Comparison of ENCODE assay signal across 20 cellular contexts in the genomic region with DNA sequence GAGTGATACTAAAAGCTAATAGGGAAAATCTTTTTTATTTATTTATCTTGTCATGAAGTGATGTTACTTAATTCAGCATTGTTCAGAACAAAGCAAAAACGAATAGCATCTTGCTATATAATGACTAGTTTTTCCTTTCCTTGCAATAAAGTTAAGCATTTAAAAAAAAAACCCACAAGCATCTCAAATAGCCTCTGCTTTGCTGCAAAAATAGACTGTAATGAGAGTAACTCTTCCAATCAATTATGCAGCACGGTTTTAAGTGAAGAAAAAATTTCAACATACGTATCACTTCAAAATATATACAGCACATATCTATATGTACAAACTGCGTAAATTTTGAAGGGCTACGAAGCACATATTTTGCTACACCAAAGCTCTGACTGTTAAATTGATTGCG.
DNase-seq lines count a peak whose midpoint lies in the region; ATAC-seq, FAIRE-seq and TF ChIP-seq lines count a peak whose summit lies in the region.
"Had no signal": no experiment of that assay in that cellular context is flagged by ENCODE, and none has a peak within 500 bp of the region (broad histone marks: within the 10 kb centered on the region; RNA-seq: fewer than 3 reads in every experiment).

No MANE protein-coding gene starts in this region.

- H3K9me3 ChIP-seq in HepG2 (ENCODE audit: low read length) (no peaks in the 10 kb centered on the region), right lobe of liver (no peaks in the 10 kb centered on the region), HCT116 (ENCODE audit: control insufficient read depth in 1 of 2, insufficient read depth in 1 of 2, low read depth in 1 of 2, low read length in 2 of 2) (no peaks in the 10 kb centered on the region)
- H3K9me3 ChIP-seq: BLaER1 treated with 17β-estradiol and CSF1 and Interleukin-3, amounts not matched to agents 10 nM and 100 nM had no signal

- POLR2A ChIA-PET in HepG2 (lab: Yijun Ruan, JAX), result no interaction called here
- POLR2A ChIA-PET in HCT116 (lab: Charles Lee), result no interaction called here

- H2AFZ ChIP-seq in HepG2 (ENCODE audit: low read length) (no peak overlapping the region), HCT116 (ENCODE audit: low read depth, low read length, poor library complexity, severe bottlenecking) (peak overlapping the region; percentile 18)
- H2AFZ ChIP-seq: GM23338 had no signal

- no peak for DNase-seq in HepG2 (ENCODE audit: low spot score)
- no peak for DNase-seq in right lobe of liver
- no peak for DNase-seq in HCT116 (ENCODE audit: low read depth, low spot score)
- DNase-seq in NCI-H2171 (lab: John Stamatoyannopoulos, UW), result no peak
- no peak for DNase-seq in stimulated activated naive CD4-positive, alpha-beta T cell (lab: John Stamatoyannopoulos, UW)
- DNase-seq in RCC 7860 (ENCODE audit: low spot score), result no peak
- DNase-seq: AML-193; CD4-positive, alpha-beta T cell; DMS153; DMS79 treated with DMSO at 0.1 percent for 48 hours; GDM1; H7; Karpas-422 had no signal

- H3K9ac ChIP-seq in HepG2 (ENCODE audit: insufficient read depth, low read depth, low read length) (no peak overlapping the region), HCT116 (ENCODE audit: low read length) (no peak overlapping the region)
- H3K9ac ChIP-seq: BLaER1 treated with 17β-estradiol and CSF1 and Interleukin-3, amounts not matched to agents 10 nM and 100 nM had no signal

- H3K4me1 ChIP-seq in HepG2 (ENCODE audit: insufficient read depth, low read length) (peaks cover 20% of the 10 kb centered on the region), right lobe of liver (no peaks in the 10 kb centered on the region), HCT116 (ENCODE audit: control insufficient read depth in 1 of 2, insufficient read depth in 2 of 2, low read length in 2 of 2) (no peaks in the 10 kb centered on the region)

- RAD21 ChIA-PET in HCT116 (lab: Charles Lee; ENCODE audit: low non-redundant PET in 1 of 2, low total read pairs in 2 of 2, uncharacterized antibody in 2 of 2, unreplicated experiment in 2 of 2), result no interaction called here

- H3K4me3 ChIP-seq in HepG2 (replicated peaks in 1 of 3; ENCODE audit: insufficient read depth in 1 of 3, low read depth in 2 of 3, low read length in 3 of 3) (no peak overlapping the region), right lobe of liver (no peak overlapping the region), HCT116 (replicated peaks in 1 of 2; ENCODE audit: low read depth in 1 of 2, low read length in 2 of 2) (no peak overlapping the region)
- H3K4me3 ChIP-seq: BLaER1 treated with 17β-estradiol and CSF1 and Interleukin-3, amounts not matched to agents 10 nM and 100 nM; GM23338; K562 had no signal

- H3K27me3 ChIP-seq in HepG2 (ENCODE audit: control insufficient read depth in 1 of 2, insufficient read depth in 2 of 2, low read length in 2 of 2) (no peaks in the 10 kb centered on the region; a peak in 1 of 5 replicates), right lobe of liver (no peaks in the 10 kb centered on the region), HCT116 (ENCODE audit: insufficient read depth, low read length) (no peaks in the 10 kb centered on the region)
- H3K27me3 ChIP-seq: BLaER1 treated with 17β-estradiol and CSF1 and Interleukin-3, amounts not matched to agents 10 nM and 100 nM had no signal

- no peak overlapping the region for H3K4me3 Mint-ChIP-seq in dendritic cell treated with granulocyte-macrophage colony-stimulating factor and Interleukin-4, amounts not matched to agents 40 ng/mL and 50 ng/mL, for 4 days
- H3K4me3 Mint-ChIP-seq: CD4-positive, alpha-beta T cell; GM23338 had no signal

- no peak for TF ChIP-seq POLR2A in HepG2 (IDR thresholded peaks at IDR 0.05; ENCODE audit: insufficient read depth in 1 of 2, low read depth in 2 of 2, low read length in 2 of 2)
- TF ChIP-seq POLR2A in right lobe of liver (IDR thresholded peaks at IDR 0.05), result no peak
- no peak for TF ChIP-seq POLR2A in HCT116 (IDR thresholded peaks at IDR 0.05; ENCODE audit: borderline replicate concordance, extremely low read depth, insufficient read depth, insufficient read length)

- TF ChIP-seq CTCF in HepG2 (CRISPR knock-in tag; IDR thresholded peaks at IDR 0.05) (no peak), right lobe of liver (IDR thresholded peaks at IDR 0.05) (no peak), HCT116 (IDR thresholded peaks at IDR 0.05 in 2 of 3, conservative IDR thresholded peaks at IDR 0.05 in 1 of 3; ENCODE audit: borderline replicate concordance in 1 of 3, insufficient read depth in 1 of 3, low read depth in 2 of 3, low read length in 2 of 3) (no peak)

- TF ChIP-seq EP300 in HepG2 (IDR thresholded peaks at IDR 0.05; ENCODE audit: low read depth in 2 of 2, low read length in 2 of 2), result no peak
- TF ChIP-seq EP300 in HepG2 (CRISPR knock-in tag; IDR thresholded peaks at IDR 0.05; ENCODE audit: borderline replicate concordance), result no peak

- in situ Hi-C loops in HepG2 (cut with HindIII; ENCODE audit: extremely low pct_ligation_motif_present, low pct_unique_long_range_greater_than_20kb), result no loop called here

- H3K79me2 ChIP-seq in HepG2 (ENCODE audit: insufficient read depth, low read length), result no peaks in the 10 kb centered on the region
- H3K79me2 ChIP-seq in HCT116 (ENCODE audit: insufficient read depth, low read length), result no peaks in the 10 kb centered on the region

- H3K36me3 ChIP-seq in HepG2 (replicated peaks in 1 of 2; ENCODE audit: control insufficient read depth in 1 of 2, insufficient read depth in 2 of 2, low read length in 2 of 2), result no peaks in the 10 kb centered on the region
- no peaks in the 10 kb centered on the region for H3K36me3 ChIP-seq in right lobe of liver
- no peaks in the 10 kb centered on the region for H3K36me3 ChIP-seq in HCT116 (ENCODE audit: control insufficient read depth in 1 of 2, insufficient read depth in 2 of 2, low read length in 2 of 2)
- H3K36me3 ChIP-seq: BLaER1 treated with 17β-estradiol and CSF1 and Interleukin-3, amounts not matched to agents 10 nM and 100 nM had no signal

- H3K27ac Mint-ChIP-seq in dendritic cell treated with granulocyte-macrophage colony-stimulating factor and Interleukin-4, amounts not matched to agents 40 ng/mL and 50 ng/mL, for 4 days, result peak overlapping the region; percentile 63
- H3K27ac Mint-ChIP-seq: CD4-positive, alpha-beta T cell; GM23338 had no signal

- TF ChIP-seq RAD21 in HepG2 (CRISPR knock-in tag; IDR thresholded peaks at IDR 0.05), result no peak
- TF ChIP-seq RAD21 in HCT116 (IDR thresholded peaks at IDR 0.05; ENCODE audit: low read depth), result no peak

- H3K27ac ChIP-seq in HepG2 (ENCODE audit: extremely low read length, insufficient read depth, low read length) (no peak overlapping the region), right lobe of liver (no peak overlapping the region), HCT116 (ENCODE audit: low read depth, low read length) (no peak overlapping the region)
- H3K27ac ChIP-seq: 22Rv1 had no signal

- 64% methylated on average over 6 of the region's 6 CpGs for WGBS in HepG2 (ENCODE audit: low lambda C conversion rate)
- 80% methylated on average over 6 of the region's 6 CpGs for WGBS in right lobe of liver (ENCODE audit: insufficient coverage, low coverage, low lambda C conversion rate, missing lambda C conversion rate)

- BruUV-seq in HepG2 (replicated peaks; lab: Mats Ljungman, UMichigan), result no TSS peak
- no TSS peak for BruUV-seq in HCT116 (replicated peaks; lab: Mats Ljungman, UMichigan)

- ATAC-seq in HepG2 (no peak; the same call in 2 of the 3 replicates), right lobe of liver (no peak), HCT116 (no peak), HG03439 (IDR thresholded peaks at IDR 0.05; ENCODE audit: unreplicated experiment) (no peak)
- ATAC-seq: GM23338, K562 had no signal

- no peaks in the 10 kb centered on the region for H3K9me2 ChIP-seq in HCT116 (ENCODE audit: insufficient read depth)

- no peaks in the 10 kb centered on the region for H4K20me1 ChIP-seq in HepG2 (ENCODE audit: insufficient read depth, low read length)
- no peaks in the 10 kb centered on the region for H4K20me1 ChIP-seq in HCT116 (ENCODE audit: insufficient read depth)
- H4K20me1 ChIP-seq: BLaER1 treated with 17β-estradiol and CSF1 and Interleukin-3, amounts not matched to agents 10 nM and 100 nM had no signal

- H3K36me3 Mint-ChIP-seq in dendritic cell treated with granulocyte-macrophage colony-stimulating factor and Interleukin-4, amounts not matched to agents 40 ng/mL and 50 ng/mL, for 4 days (ENCODE audit: low read depth), result no peaks in the 10 kb centered on the region

- no peaks in the 10 kb centered on the region for H3K27me3 Mint-ChIP-seq in dendritic cell treated with granulocyte-macrophage colony-stimulating factor and Interleukin-4, amounts not matched to agents 40 ng/mL and 50 ng/mL, for 4 days
- H3K27me3 Mint-ChIP-seq: CD4-positive, alpha-beta T cell had no signal

- no peaks in the 10 kb centered on the region for H3K9me3 Mint-ChIP-seq in dendritic cell treated with granulocyte-macrophage colony-stimulating factor and Interleukin-4, amounts not matched to agents 40 ng/mL and 50 ng/mL, for 4 days
- H3K9me3 Mint-ChIP-seq: CD4-positive, alpha-beta T cell; GM23338 had no signal

- H3K4me2 ChIP-seq in HepG2 (ENCODE audit: low read depth, low read length) (peak overlapping the region; percentile 26; the same call in 1 of the 2 replicates), HCT116 (ENCODE audit: low read length) (no peak overlapping the region)
- H3K4me2 ChIP-seq: GM23338 had no signal

- peaks cover 12% of the 10 kb centered on the region for H3K4me1 Mint-ChIP-seq in dendritic cell treated with granulocyte-macrophage colony-stimulating factor and Interleukin-4, amounts not matched to agents 40 ng/mL and 50 ng/mL, for 4 days (ENCODE audit: low read depth)
- H3K4me1 Mint-ChIP-seq: GM23338 had no signal

- intact Hi-C loops in HepG2 (cut with micrococcal nuclease; ENCODE audit: unreplicated experiment), result loop anchor here (5.0 kb wide), 1 partner anchor 154 kb away; a partner anchor contains a TSS
- intact Hi-C loops in right lobe of liver (cut with DNase I), result no loop called here
- intact Hi-C loops in HCT116 (cut with micrococcal nuclease), result no loop called here
- intact Hi-C loops in dendritic cell treated with granulocyte-macrophage colony-stimulating factor and Interleukin-4, amounts not matched to agents 40 ng/mL and 50 ng/mL, for 4 days (cut with micrococcal nuclease), result loop anchor here (10.0 kb wide), 1 partner anchor 341 kb away; no protein-coding TSS in a partner anchor

- no peak for FAIRE-seq in HepG2 (lab: Jason Lieb, UNC)
- no peak for FAIRE-seq in RCC 7860 (lab: Jason Lieb, UNC)
- FAIRE-seq: HTR-8/SVneo, K562 had no signal

- CTCF ChIA-PET in HepG2 (lab: Yijun Ruan, JAX; ENCODE audit: low intra/inter-chr PET ratio, low total read pairs), result no interaction called here
- CTCF ChIA-PET in HCT116 (lab: Charles Lee), result interaction anchor here (2.3 kb wide), 1 partner anchor 12 kb away, joined by 8 read pairs; no protein-coding TSS in a partner anchor

TF ChIP-seq in HepG2, 621 proteins besides CTCF, POLR2A, EP300 and RAD21 (continues in another document):
- TF ChIP-seq ZFP36L1 (CRISPR knock-in tag; IDR thresholded peaks at IDR 0.05), result no peak
- no peak for TF ChIP-seq KAT2B (IDR thresholded peaks at IDR 0.05; ENCODE audit: borderline replicate concordance, low read depth, low read length)

TF ChIP-seq in HCT116, 20 proteins besides CTCF, POLR2A, EP300 and RAD21:
- TF ChIP-seq ZFX (IDR thresholded peaks at IDR 0.05), result no peak

Comparison
In these comparisons a context has a peak if more than half of its experiments do, and no peak if none do; other contexts are left out.
1. intact Hi-C loops: an anchor here in HepG2 (5.0 kb wide) and dendritic cell treated with granulocyte-macrophage colony-stimulating factor and Interleukin-4, amounts not matched to agents 40 ng/mL and 50 ng/mL, for 4 days (10.0 kb wide); none called in right lobe of liver and HCT116.